8 cellular contexts compared by ENCODE assay signal in genomic region chr12:121096199-121096798, GRCh38. TPM values are rescaled to one million over a fixed set of nuclear protein-coding genes. Genes with fewer than 3 reads are reported as not detected.
DNase-seq lines count a peak whose midpoint lies in the region; ATAC-seq and TF ChIP-seq lines count a peak whose summit lies in the region.

No MANE protein-coding gene starts in this region.

- no peak overlapping the region for H4K91ac ChIP-seq in IMR-90 (ENCODE audit: insufficient read depth, low read depth, low read length)

- no peak overlapping the region for H2BK120ac ChIP-seq in IMR-90 (ENCODE audit: low read depth, low read length)

- TF ChIP-seq CTCF in IMR-90 (conservative IDR thresholded peaks at IDR 0.05; ENCODE audit: low read depth, low read length) = no peak

- no peak overlapping the region for H2AK9ac ChIP-seq in IMR-90 (replicated peaks; ENCODE audit: low read depth, low read length, poor library complexity)

- peaks cover 13% of the 10 kb centered on the region for H3K9me3 Mint-ChIP-seq in activated T-helper 2 cell treated with anti-CD3 and anti-CD28 coated beads, Interferon-gamma antibody, Interleukin-2, Interleukin-4, amounts not matched to agents 10 μg/mL and 5 μg/mL and 100 μg/mL, durations not matched to agents 14 hours and 24 hours and 36 hours
- peaks cover 0 to 10% (median 1%) of the 10 kb centered on the region in 9 donors for H3K9me3 Mint-ChIP-seq in naive thymus-derived CD8-positive, alpha-beta T cell

- H3K23ac ChIP-seq in IMR-90 (ENCODE audit: low read depth, low read length) = no peak overlapping the region

- H4K8ac ChIP-seq in IMR-90 (ENCODE audit: low read depth in 2 of 2, low read length in 2 of 2) = no peak overlapping the region

- BruUV-seq in IMR-90 (replicated peaks; lab: Mats Ljungman, UMichigan) = no TSS peak

- no peak overlapping the region; the same call in 1 of the 2 replicates for H3K4me2 ChIP-seq in IMR-90 (ENCODE audit: low read depth, low read length)

- H3K18ac ChIP-seq in IMR-90 (ENCODE audit: low read depth, low read length) = no peak overlapping the region

- POLR2A ChIA-PET in IMR-90 (lab: Charles Lee; ENCODE audit: unreplicated experiment) = no interaction called here
- POLR2A ChIA-PET in naive thymus-derived CD8-positive, alpha-beta T cell (lab: Charles Lee) = interaction anchor here (0.6 to 1.9 kb wide), 2 partner anchors 35 to 93 kb away, joined by 3 to 6 read pairs; no protein-coding TSS in a partner anchor

- peaks cover 28% of the 10 kb centered on the region for H3K4me1 Mint-ChIP-seq in activated T-helper 2 cell treated with anti-CD3 and anti-CD28 coated beads, Interferon-gamma antibody, Interleukin-2, Interleukin-4, amounts not matched to agents 10 μg/mL and 5 μg/mL and 100 μg/mL, durations not matched to agents 14 hours and 24 hours and 36 hours (ENCODE audit: low read depth)
- H3K4me1 Mint-ChIP-seq in naive thymus-derived CD8-positive, alpha-beta T cell = peaks cover 26 to 49% (median 45%) of the 10 kb centered on the region in 4 donors

- H3K36me3 ChIP-seq in IMR-90 (ENCODE audit: control insufficient read depth, insufficient read depth, low read length) = no peaks in the 10 kb centered on the region

- peaks cover 2% of the 10 kb centered on the region; the same call in 1 of the 2 replicates for H3K4me1 ChIP-seq in IMR-90 (ENCODE audit: control insufficient read depth, insufficient read depth, low read length)

- peaks cover 3% of the 10 kb centered on the region; the same call in 1 of the 2 replicates for H3K9me1 ChIP-seq in IMR-90 (ENCODE audit: insufficient read depth, low read length)

- dilution Hi-C loops in IMR-90 (cut with HindIII; ENCODE audit: low sequenced_read_pairs, unreplicated experiment) = no loop called here

- TF ChIP-seq RAD21 in IMR-90 (IDR thresholded peaks at IDR 0.05; ENCODE audit: low read length) = no peak

- H3K79me1 ChIP-seq in IMR-90 (ENCODE audit: low read depth in 1 of 2, low read length in 2 of 2) = no peaks in the 10 kb centered on the region

- no peak overlapping the region for H2BK5ac ChIP-seq in IMR-90 (ENCODE audit: low read depth, low read length, poor library complexity, severe bottlenecking)

- H3K56ac ChIP-seq in IMR-90 (ENCODE audit: extremely low read depth, insufficient read depth, low read length) = no peak overlapping the region

- no peak overlapping the region for H3K14ac ChIP-seq in IMR-90 (replicated peaks; ENCODE audit: low read depth, low read length)

- TF ChIP-seq POLR2A in IMR-90 (IDR thresholded peaks at IDR 0.05; ENCODE audit: low read depth, low read length) = no peak

- peaks cover 15% of the 10 kb centered on the region for H3K27me3 ChIP-seq in IMR-90 (ENCODE audit: control insufficient read depth, insufficient read depth, low read length)

- H3K9me3 ChIP-seq in IMR-90 (ENCODE audit: control insufficient read depth, insufficient read depth, low read length) = no peaks in the 10 kb centered on the region

- no peaks in the 10 kb centered on the region for H4K20me1 ChIP-seq in IMR-90 (ENCODE audit: insufficient read depth, low read length)

- no peak overlapping the region for H2AK5ac ChIP-seq in IMR-90 (ENCODE audit: low read depth, low read length)

- no CpG with 5 or more reads among the region's 11 CpGs for WGBS in IMR-90 (ENCODE audit: extremely low coverage in 2 of 2, insufficient read length in 1 of 2), 2 experiments

- H3K27me3 Mint-ChIP-seq in activated T-helper 2 cell treated with anti-CD3 and anti-CD28 coated beads, Interferon-gamma antibody, Interleukin-2, Interleukin-4, amounts not matched to agents 10 μg/mL and 5 μg/mL and 100 μg/mL, durations not matched to agents 14 hours and 24 hours and 36 hours (ENCODE audit: low read depth) = peaks cover 7% of the 10 kb centered on the region
- H3K27me3 Mint-ChIP-seq in naive thymus-derived CD8-positive, alpha-beta T cell = peaks cover 0 to 12% (median 0%) of the 10 kb centered on the region in 5 donors

- intact Hi-C loops in IMR-90 (cut with micrococcal nuclease) = loop anchor here (1.0 to 5.0 kb wide), 4 partner anchors 34 to 513 kb away; no protein-coding TSS in a partner anchor
- intact Hi-C loops in activated T-helper 2 cell treated with anti-CD3 and anti-CD28 coated beads, Interferon-gamma antibody, Interleukin-2, Interleukin-4, amounts not matched to agents 10 μg/mL and 5 μg/mL and 100 μg/mL, durations not matched to agents 14 hours and 24 hours and 36 hours (cut with micrococcal nuclease) = loop anchor here (1.0 to 5.0 kb wide), 2 partner anchors 36 to 89 kb away; no protein-coding TSS in a partner anchor

- peak overlapping the region; percentile 78 for H3K4me3 Mint-ChIP-seq in activated T-helper 2 cell treated with anti-CD3 and anti-CD28 coated beads, Interferon-gamma antibody, Interleukin-2, Interleukin-4, amounts not matched to agents 10 μg/mL and 5 μg/mL and 100 μg/mL, durations not matched to agents 14 hours and 24 hours and 36 hours (ENCODE audit: low read depth)
- peak overlapping the region in 7 of 10 donors; percentile 77 to 90 (median 87) for H3K4me3 Mint-ChIP-seq in naive thymus-derived CD8-positive, alpha-beta T cell

- H2BK15ac ChIP-seq in IMR-90 (ENCODE audit: low read depth, low read length) = no peak overlapping the region

- no peaks in the 10 kb centered on the region for H3K36me3 Mint-ChIP-seq in activated T-helper 2 cell treated with anti-CD3 and anti-CD28 coated beads, Interferon-gamma antibody, Interleukin-2, Interleukin-4, amounts not matched to agents 10 μg/mL and 5 μg/mL and 100 μg/mL, durations not matched to agents 14 hours and 24 hours and 36 hours (ENCODE audit: low read depth)
- H3K36me3 Mint-ChIP-seq in naive thymus-derived CD8-positive, alpha-beta T cell = no peaks in the 10 kb centered on the region

- ATAC-seq in IMR-90 (ENCODE audit: low read depth) (no peak), GM21825 (IDR thresholded peaks at IDR 0.05; ENCODE audit: unreplicated experiment) (no peak), HG02938 (IDR thresholded peaks at IDR 0.05; ENCODE audit: unreplicated experiment) (no peak)
- ATAC-seq in naive thymus-derived CD8-positive, alpha-beta T cell = no peak

- H3K4me3 ChIP-seq in IMR-90 (ENCODE audit: insufficient read depth, low read depth, low read length) = no peak overlapping the region

- peak overlapping the region; percentile 95 for H2AFZ ChIP-seq in IMR-90 (replicated peaks; ENCODE audit: low read length, poor library complexity)

- H4K5ac ChIP-seq in IMR-90 (ENCODE audit: low read depth, low read length) = no peak overlapping the region

- no peak overlapping the region for H3K9ac ChIP-seq in IMR-90 (ENCODE audit: low read depth, low read length)

- H3K27ac ChIP-seq in IMR-90 (ENCODE audit: insufficient read depth, low read length) = no peak overlapping the region

- no peak overlapping the region for H3K4ac ChIP-seq in IMR-90 (ENCODE audit: low read depth, low read length)

- CTCF ChIA-PET in IMR-90 (lab: Yijun Ruan, JAX) = interaction anchor here (0.8 to 0.9 kb wide), 3 partner anchors 14 to 513 kb away, joined by 3 read pairs; no protein-coding TSS in a partner anchor

- peak overlapping the region; percentile 63 for H3K27ac Mint-ChIP-seq in activated T-helper 2 cell treated with anti-CD3 and anti-CD28 coated beads, Interferon-gamma antibody, Interleukin-2, Interleukin-4, amounts not matched to agents 10 μg/mL and 5 μg/mL and 100 μg/mL, durations not matched to agents 14 hours and 24 hours and 36 hours
- peak overlapping the region in 4 of 10 donors; percentile 40 to 79 (median 62) for H3K27ac Mint-ChIP-seq in naive thymus-derived CD8-positive, alpha-beta T cell

- in situ Hi-C loops in IMR-90 (cut with MboI; ENCODE audit: low sequenced_read_pairs) = no loop called here

- DNase-seq in CD1c-positive myeloid dendritic cell (ENCODE audit: extremely low spot score) = peak; percentile 61
- no peak for DNase-seq in IMR-90
- no peak for DNase-seq in activated T-helper 2 cell treated with anti-CD3 and anti-CD28 coated beads, Interferon-gamma antibody, Interleukin-2, Interleukin-4, amounts not matched to agents 10 μg/mL and 5 μg/mL and 100 μg/mL, durations not matched to agents 14 hours and 24 hours and 36 hours (ENCODE audit: low spot score)
- DNase-seq in naive thymus-derived CD8-positive, alpha-beta T cell = peak in 1 of 10 donors; percentile 12
- DNase-seq in NCI-H2196 treated with DMSO at 0.1 percent for 48 hours (lab: John Stamatoyannopoulos, UW; ENCODE audit: unreplicated experiment) = no peak
- no peak for DNase-seq in NCI-H146 (lab: John Stamatoyannopoulos, UW)

- no peak overlapping the region for H2BK20ac ChIP-seq in IMR-90 (ENCODE audit: low read depth, low read length)

TF ChIP-seq in IMR-90, 13 proteins besides CTCF, POLR2A, EP300 and RAD21 (continues in another document):
- TF ChIP-seq MXI1 (IDR thresholded peaks at IDR 0.05; ENCODE audit: borderline replicate concordance, low read depth, low read length) (no peak), MAZ (IDR thresholded peaks at IDR 0.05; ENCODE audit: borderline replicate concordance, low read depth, low read length) (no peak), BHLHE40 (IDR thresholded peaks at IDR 0.05; ENCODE audit: low read depth, low read length) (no peak), SMC3 (IDR thresholded peaks at IDR 0.05; ENCODE audit: low read depth, low read length) (no peak), MAFK (IDR thresholded peaks at IDR 0.05; ENCODE audit: low read depth, low read length) (no peak), RCOR1 (IDR thresholded peaks at IDR 0.05; ENCODE audit: insufficient replicate concordance, low read length) (no peak), CEBPB (IDR thresholded peaks at IDR 0.05; ENCODE audit: low read depth, low read length) (no peak)

RNA-seq across cellular contexts. Expression of gene P2RX7, which starts 36.4 kb away (rescaled TPM):
- total RNA-seq in IMR-90 (2012; rRNA removed) = under 0.01 and 0.18 TPM in 2 replicates
- 0.07 and 0.16 TPM in 2 replicates for polyA plus RNA-seq in IMR-90 (2012; rRNA removed)
- polyA plus RNA-seq in IMR-90 (2012; cell fraction: cytosol; rRNA removed) = 0.04 and 0.15 TPM in 2 replicates
- 0.10 and 0.24 TPM in 2 replicates for polyA plus RNA-seq in IMR-90 (2012; cell fraction: nucleus; rRNA removed; ENCODE audit: low replicate concordance)
- total RNA-seq in activated T-helper 2 cell treated with anti-CD3 and anti-CD28 coated beads, Interferon-gamma antibody, Interleukin-2, Interleukin-4, amounts not matched to agents 10 μg/mL and 5 μg/mL and 100 μg/mL, durations not matched to agents 14 hours and 24 hours and 36 hours = 6.5 and 6.6 TPM in 2 replicates
- 1 to 10 TPM; 4.3 to 4.5 TPM for total RNA-seq in naive thymus-derived CD8-positive, alpha-beta T cell
- 1 to 10 TPM; 3.2 to 6.9 (median 6.6) TPM for polyA plus RNA-seq in naive thymus-derived CD8-positive, alpha-beta T cell

RNA-seq across cellular contexts. Expression of gene OASL, which starts 57.3 kb away (rescaled TPM):
- under 0.01 TPM in 2 replicates for total RNA-seq in IMR-90 (2012; rRNA removed)
- polyA plus RNA-seq in IMR-90 (2012; rRNA removed) = 0.05 TPM in 1 of 2 replicates, not detected in the other
- not detected in 2 replicates for polyA plus RNA-seq in IMR-90 (2012; cell fraction: cytosol; rRNA removed)
- polyA plus RNA-seq in IMR-90 (2012; cell fraction: nucleus; rRNA removed; ENCODE audit: low replicate concordance) = not detected in 2 replicates
- total RNA-seq in activated T-helper 2 cell treated with anti-CD3 and anti-CD28 coated beads, Interferon-gamma antibody, Interleukin-2, Interleukin-4, amounts not matched to agents 10 μg/mL and 5 μg/mL and 100 μg/mL, durations not matched to agents 14 hours and 24 hours and 36 hours = 1.9 and 2.3 TPM in 2 replicates
- total RNA-seq in naive thymus-derived CD8-positive, alpha-beta T cell = 1 to 10 TPM; 1.6 to 1.9 TPM
- polyA plus RNA-seq in naive thymus-derived CD8-positive, alpha-beta T cell = 10 to 100 TPM in 1 of 3 donors, 1 to 10 TPM in 2; 1.9 to 11.2 (median 3.0) TPM
